36 cellular contexts compared by ENCODE assay signal in the genomic region with DNA sequence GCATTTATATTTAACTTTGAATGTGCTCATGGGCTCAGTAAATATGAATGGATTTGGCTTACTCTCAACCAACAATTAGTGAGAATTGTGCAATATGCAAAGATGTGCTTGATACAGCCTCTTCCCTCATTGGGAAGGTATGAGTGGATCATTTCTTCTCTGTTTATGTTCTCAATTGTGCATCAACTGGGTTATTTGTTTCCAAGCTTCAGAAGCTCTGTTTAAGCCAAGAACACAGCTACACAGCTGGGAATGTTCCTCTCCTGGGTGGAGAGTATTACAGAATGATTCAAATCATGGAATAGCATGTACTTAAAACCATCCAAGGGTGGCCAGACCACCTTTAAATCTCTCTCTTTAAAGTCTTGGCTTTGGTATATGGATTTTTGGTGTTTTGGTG. TPM values are rescaled to one million over a fixed set of nuclear protein-coding genes. Genes with fewer than 3 reads are reported as not detected.
"Had no signal": no experiment of that assay in that cellular context is flagged by ENCODE, and none has a peak within 500 bp of the region (broad histone marks: within the 10 kb centered on the region; RNA-seq: fewer than 3 reads in every experiment).

No MANE protein-coding gene starts in this region.

- DNase-seq: activated CD4-positive, alpha-beta memory T cell treated with anti-CD3 and anti-CD28 coated beads for 36 hours; activated CD4-positive, alpha-beta T cell treated with anti-CD3 and anti-CD28 coated beads, Interleukin-2, amount 50 U/mL, for 1 hour; activated CD4-positive, CD25-positive, alpha-beta regulatory T cell; activated CD8-positive, alpha-beta memory T cell treated with anti-CD3 and anti-CD28 coated beads, Interleukin-2, amount 50 U/mL, for 4 hours; activated effector memory CD4-positive, alpha-beta T cell treated with Interleukin-2 at 50 U/mL for 16 hours; activated naive CD4-positive, alpha-beta T cell treated with anti-CD3 and anti-CD28 coated beads, Interleukin-2, amount 10 ng/mL, durations not matched to agents 7 days and 5 days; activated naive CD8-positive, alpha-beta T cell treated with anti-CD3 and anti-CD28 coated beads for 36 hours; activated T-cell treated with anti-CD3 and anti-CD28 coated beads for 4 hours; activated T-cell treated with anti-CD3 and anti-CD28 coated beads, Interleukin-2, amount 50 U/mL, for 48 hours; amniotic stem cell; brain microvascular endothelial cell; central memory CD4-positive, alpha-beta T cell; Kasumi-1; KG1; MG63; NCI-H1048; NCI-H1105 treated with DMSO at 0.1 percent for 48 hours; NCI-H1436; NCI-H1694; NCI-H1930; NCI-H2081 treated with DMSO at 0.1 percent for 48 hours; NCI-H226; NCI-H446 treated with DMSO at 0.1 percent for 48 hours; NCI-H524; NCI-H69; SHP77; SJCRH30; T1000; WERI-Rb-1 had no signal

- H3K9me3 ChIP-seq: MG63, SJCRH30 had no signal

- H3K4me1 Mint-ChIP-seq: activated naive CD4-positive, alpha-beta T cell treated with anti-CD3 and anti-CD28 coated beads, Interleukin-2, amount 10 ng/mL, durations not matched to agents 7 days and 5 days; activated naive CD8-positive, alpha-beta T cell treated with anti-CD3 and anti-CD28 coated beads for 36 hours had no signal

- H3K27me3 ChIP-seq: brain microvascular endothelial cell, MG63, SJCRH30 had no signal

- H3K4me3 ChIP-seq: MG63, SJCRH30, SK-N-MC had no signal

- H3K36me3 Mint-ChIP-seq: activated CD4-positive, alpha-beta memory T cell treated with anti-CD3 and anti-CD28 coated beads for 36 hours; activated naive CD4-positive, alpha-beta T cell treated with anti-CD3 and anti-CD28 coated beads, Interleukin-2, amount 10 ng/mL, durations not matched to agents 7 days and 5 days; activated naive CD8-positive, alpha-beta T cell treated with anti-CD3 and anti-CD28 coated beads for 36 hours; IgD-negative memory B cell had no signal

- H3K27ac Mint-ChIP-seq: activated CD4-positive, alpha-beta memory T cell treated with anti-CD3 and anti-CD28 coated beads for 36 hours; activated naive CD4-positive, alpha-beta T cell treated with anti-CD3 and anti-CD28 coated beads, Interleukin-2, amount 10 ng/mL, durations not matched to agents 7 days and 5 days; activated naive CD8-positive, alpha-beta T cell treated with anti-CD3 and anti-CD28 coated beads for 36 hours; IgD-negative memory B cell had no signal

- H3K27ac ChIP-seq: brain microvascular endothelial cell, SJCRH30, SK-N-MC, WERI-Rb-1 had no signal

- H3K4me1 ChIP-seq: SJCRH30 had no signal

- H3K27me3 Mint-ChIP-seq: activated CD4-positive, alpha-beta memory T cell treated with anti-CD3 and anti-CD28 coated beads for 36 hours; activated naive CD4-positive, alpha-beta T cell treated with anti-CD3 and anti-CD28 coated beads, Interleukin-2, amount 10 ng/mL, durations not matched to agents 7 days and 5 days; IgD-negative memory B cell had no signal

- H3K36me3 ChIP-seq: brain microvascular endothelial cell, MG63, SJCRH30, WERI-Rb-1 had no signal

- H3K4me3 Mint-ChIP-seq: activated CD4-positive, alpha-beta memory T cell treated with anti-CD3 and anti-CD28 coated beads for 36 hours; activated naive CD4-positive, alpha-beta T cell treated with anti-CD3 and anti-CD28 coated beads, Interleukin-2, amount 10 ng/mL, durations not matched to agents 7 days and 5 days; activated naive CD8-positive, alpha-beta T cell treated with anti-CD3 and anti-CD28 coated beads for 36 hours; IgD-negative memory B cell had no signal

- H3K9me3 Mint-ChIP-seq: activated CD4-positive, alpha-beta memory T cell treated with anti-CD3 and anti-CD28 coated beads for 36 hours; activated naive CD4-positive, alpha-beta T cell treated with anti-CD3 and anti-CD28 coated beads, Interleukin-2, amount 10 ng/mL, durations not matched to agents 7 days and 5 days; activated naive CD8-positive, alpha-beta T cell treated with anti-CD3 and anti-CD28 coated beads for 36 hours; IgD-negative memory B cell had no signal

- ATAC-seq: Panc1 had no signal

RNA-seq across cellular contexts. Expression of gene MAP1LC3C, which starts 17.6 kb away (rescaled TPM):
- total RNA-seq: activated CD4-positive, alpha-beta memory T cell treated with anti-CD3 and anti-CD28 coated beads for 36 hours; activated naive CD8-positive, alpha-beta T cell treated with anti-CD3 and anti-CD28 coated beads for 36 hours; T-helper 1 cell treated with Interleukin-12 subunit alpha and Interleukin-12 subunit beta and Interleukin-4 antibody, amounts not matched to agents 30 ng/mL and 1 ng/mL, for 36 hours; T-helper 2 cell treated with Interferon-gamma antibody and Interleukin-4, amounts not matched to agents 100 ng/mL and 5 ng/mL, for 36 hours had no signal
- polyA plus RNA-seq: aorta, IgD-negative memory B cell had no signal

RNA-seq across cellular contexts. Expression of gene BECN2, which starts 59.0 kb away (rescaled TPM):
- total RNA-seq: activated CD4-positive, alpha-beta memory T cell treated with anti-CD3 and anti-CD28 coated beads for 36 hours; activated naive CD8-positive, alpha-beta T cell treated with anti-CD3 and anti-CD28 coated beads for 36 hours; aorta; RPMI7951; SJCRH30; T-helper 1 cell treated with Interleukin-12 subunit alpha and Interleukin-12 subunit beta and Interleukin-4 antibody, amounts not matched to agents 30 ng/mL and 1 ng/mL, for 36 hours; T-helper 2 cell treated with Interferon-gamma antibody and Interleukin-4, amounts not matched to agents 100 ng/mL and 5 ng/mL, for 36 hours had no signal
- polyA plus RNA-seq: aorta, IgD-negative memory B cell had no signal
